9 cellular contexts compared by ENCODE assay signal in genomic region chr6:136719280-136720044, GRCh38.
DNase-seq lines count a peak whose midpoint lies in the region; ATAC-seq and TF ChIP-seq lines count a peak whose summit lies in the region.
"Had no signal": no experiment of that assay in that cellular context is flagged by ENCODE, and none has a peak within 500 bp of the region (broad histone marks: within the 10 kb centered on the region; RNA-seq: fewer than 3 reads in every experiment).

No MANE protein-coding gene starts in this region.

- H3K4me1 Mint-ChIP-seq in activated naive CD4-positive, alpha-beta T cell treated with anti-CD3 and anti-CD28 coated beads, Interleukin-2, amount 10 ng/mL, durations not matched to agents 7 days and 5 days = peaks cover 54% of the 10 kb centered on the region
- H3K4me1 Mint-ChIP-seq in glutamatergic neuron (ENCODE audit: low read depth, unreplicated experiment) = no peaks in the 10 kb centered on the region

- no peaks in the 10 kb centered on the region for H3K27me3 Mint-ChIP-seq in activated naive CD4-positive, alpha-beta T cell treated with anti-CD3 and anti-CD28 coated beads, Interleukin-2, amount 10 ng/mL, durations not matched to agents 7 days and 5 days
- no peaks in the 10 kb centered on the region for H3K27me3 Mint-ChIP-seq in glutamatergic neuron (ENCODE audit: unreplicated experiment)

- H3K9me3 Mint-ChIP-seq in activated naive CD4-positive, alpha-beta T cell treated with anti-CD3 and anti-CD28 coated beads, Interleukin-2, amount 10 ng/mL, durations not matched to agents 7 days and 5 days = peaks cover 6% of the 10 kb centered on the region
- no peaks in the 10 kb centered on the region for H3K9me3 Mint-ChIP-seq in glutamatergic neuron (ENCODE audit: unreplicated experiment)

- no peak for TF ChIP-seq CTCF in thyroid gland (IDR thresholded peaks at IDR 0.05)
- no peak for TF ChIP-seq CTCF in glutamatergic neuron (IDR thresholded peaks at IDR 0.05; ENCODE audit: partially characterized antibody, unreplicated experiment)

- intact Hi-C loops in thyroid gland (cut with DNase I) = no loop called here

- DNase-seq in activated naive CD4-positive, alpha-beta T cell treated with anti-CD3 and anti-CD28 coated beads, Interleukin-2, amount 10 ng/mL, durations not matched to agents 7 days and 5 days = peak; percentile 24
- DNase-seq in activated naive CD4-positive, alpha-beta T cell treated with Interleukin-2 at 50 U/mL for 16 hours = no peak
- DNase-seq in thyroid gland (no peak), glutamatergic neuron (no peak), NCI-H1694 (lab: John Stamatoyannopoulos, UW) (no peak), COLO668 (lab: John Stamatoyannopoulos, UW; ENCODE audit: unreplicated experiment) (no peak)

- no peaks in the 10 kb centered on the region for H3K27me3 ChIP-seq in thyroid gland

- H3K36me3 Mint-ChIP-seq in activated naive CD4-positive, alpha-beta T cell treated with anti-CD3 and anti-CD28 coated beads, Interleukin-2, amount 10 ng/mL, durations not matched to agents 7 days and 5 days = peaks cover 46% of the 10 kb centered on the region
- no peaks in the 10 kb centered on the region for H3K36me3 Mint-ChIP-seq in glutamatergic neuron (ENCODE audit: unreplicated experiment)

- no peaks in the 10 kb centered on the region for H3K9me3 ChIP-seq in thyroid gland

- no peak overlapping the region for H3K4me3 Mint-ChIP-seq in activated naive CD4-positive, alpha-beta T cell treated with anti-CD3 and anti-CD28 coated beads, Interleukin-2, amount 10 ng/mL, durations not matched to agents 7 days and 5 days
- no peak overlapping the region for H3K4me3 Mint-ChIP-seq in glutamatergic neuron (ENCODE audit: unreplicated experiment)

- H3K27ac ChIP-seq in angular gyrus (ENCODE audit: low read depth, low read length) (peak overlapping the region; percentile 6), thyroid gland (peak overlapping the region in 2 of 3 donors; percentile 3 to 54)
- H3K27ac ChIP-seq: VCaP had no signal

- no peak overlapping the region for H3K4me3 ChIP-seq in thyroid gland (replicated peaks in 1 of 3)

- peak; percentile 40 for ATAC-seq in HG03025 (IDR thresholded peaks at IDR 0.05; ENCODE audit: low FRiP score, unreplicated experiment)

- CTCF ChIA-PET in activated naive CD4-positive, alpha-beta T cell treated with anti-CD3 and anti-CD28 coated beads, Interleukin-2, amount 10 ng/mL, durations not matched to agents 7 days and 5 days (lab: Charles Lee) = interaction anchor here (1.1 kb wide), 1 partner anchor 73 kb away, joined by 5 read pairs; the partner anchor contains the start of gene MAP3K5

- no peak for TF ChIP-seq POLR2A in thyroid gland (IDR thresholded peaks at IDR 0.05)

- peaks cover 8 to 35% of the 10 kb centered on the region in 2 donors for H3K4me1 ChIP-seq in thyroid gland

- peak overlapping the region; percentile 76 for H3K27ac Mint-ChIP-seq in activated naive CD4-positive, alpha-beta T cell treated with anti-CD3 and anti-CD28 coated beads, Interleukin-2, amount 10 ng/mL, durations not matched to agents 7 days and 5 days
- no peak overlapping the region for H3K27ac Mint-ChIP-seq in glutamatergic neuron (ENCODE audit: unreplicated experiment)

- WGBS in thyroid gland, 2 donors = 51 to 58% methylated on average over 2 of the region's 2 CpGs

- no peaks in the 10 kb centered on the region for H3K36me3 ChIP-seq in thyroid gland
